8 cellular contexts compared by ENCODE assay signal in the genomic region with DNA sequence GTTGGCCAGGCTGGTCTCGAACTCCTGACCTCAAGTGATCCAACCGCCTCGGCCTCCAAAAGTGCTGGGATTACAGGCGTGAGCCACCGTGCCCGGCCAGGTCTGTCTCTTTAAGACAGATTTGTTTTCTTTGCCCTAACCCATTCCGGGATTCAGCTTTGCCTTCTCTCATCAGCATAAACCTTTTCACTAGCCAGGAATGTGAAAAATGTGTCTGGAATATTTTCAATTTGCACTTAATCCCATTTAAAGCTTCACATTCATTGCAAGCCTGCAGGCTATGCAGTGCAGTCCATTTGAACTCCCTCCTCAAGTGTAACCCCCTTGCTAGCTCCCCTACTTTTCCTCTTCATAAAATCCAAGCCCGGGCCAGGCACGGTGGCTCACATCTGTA. TPM values are rescaled to one million over a fixed set of nuclear protein-coding genes. Genes with fewer than 3 reads are reported as not detected.
DNase-seq lines count a peak whose midpoint lies in the region; ATAC-seq and TF ChIP-seq lines count a peak whose summit lies in the region.

No MANE protein-coding gene starts in this region.

- no peak for TF ChIP-seq RAD21 in neural cell (conservative IDR thresholded peaks at IDR 0.05)

- H3K4me2 ChIP-seq in neural cell (ENCODE audit: low read length) = no peak overlapping the region

- peak overlapping the region; percentile 83 for H3K27ac Mint-ChIP-seq in Caco-2 (ENCODE audit: unreplicated experiment)
- H3K27ac Mint-ChIP-seq in central memory CD8-positive, alpha-beta T cell (ENCODE audit: low read depth) = peak overlapping the region; percentile 66

- ATAC-seq in central memory CD8-positive, alpha-beta T cell (replicated peaks; ENCODE audit: extremely low read depth, poor library complexity, severe bottlenecking) = no peak
- ATAC-seq in GM21367 (IDR thresholded peaks at IDR 0.05; ENCODE audit: unreplicated experiment) = no peak

- DNase-seq in Caco-2 = peak in 1 of 2 experiments; percentile 60
- DNase-seq in LHCN-M2 (ENCODE audit: low read depth) = peak; percentile 66
- DNase-seq in central memory CD8-positive, alpha-beta T cell (ENCODE audit: low spot score in 2 of 2) = no peak
- DNase-seq in CD1c-positive myeloid dendritic cell (ENCODE audit: extremely low spot score) = no peak
- DNase-seq in Ammon's horn (ENCODE audit: low spot score) = no peak
- DNase-seq in NCI-H128 (lab: John Stamatoyannopoulos, UW; ENCODE audit: unreplicated experiment) = no peak

- no peak overlapping the region for H3K27ac ChIP-seq in neural cell (ENCODE audit: low read length)

- no peak for TF ChIP-seq CTCF in Caco-2 (IDR thresholded peaks at IDR 0.05; ENCODE audit: insufficient read depth in 1 of 2, low read depth in 1 of 2, low read length in 1 of 2, severe bottlenecking in 1 of 2, unreplicated experiment in 1 of 2)
- no peak for TF ChIP-seq CTCF in neural cell (IDR thresholded peaks at IDR 0.05; ENCODE audit: poor library complexity, severe bottlenecking)

- H3K4me1 Mint-ChIP-seq in Caco-2 (ENCODE audit: low read depth, unreplicated experiment) = peaks cover 53% of the 10 kb centered on the region
- H3K4me1 Mint-ChIP-seq in central memory CD8-positive, alpha-beta T cell = peaks cover 31% of the 10 kb centered on the region

- H4K20me1 ChIP-seq in neural cell (ENCODE audit: insufficient read depth) = no peaks in the 10 kb centered on the region

- H3K79me2 ChIP-seq in neural cell (replicated peaks; ENCODE audit: insufficient read depth, low read length) = no peaks in the 10 kb centered on the region

- peaks cover 51% of the 10 kb centered on the region for H3K36me3 Mint-ChIP-seq in Caco-2 (ENCODE audit: insufficient read depth, unreplicated experiment)
- H3K36me3 Mint-ChIP-seq in central memory CD8-positive, alpha-beta T cell (ENCODE audit: insufficient read depth) = peaks cover 11% of the 10 kb centered on the region

- H3K27me3 ChIP-seq in Caco-2 (replicated peaks; ENCODE audit: control insufficient read depth, insufficient read depth, low read length) (no peaks in the 10 kb centered on the region), neural cell (ENCODE audit: insufficient read depth, low read depth, low read length) (no peaks in the 10 kb centered on the region)

- no peaks in the 10 kb centered on the region for H3K9me3 ChIP-seq in Caco-2
- H3K9me3 ChIP-seq in neural cell (ENCODE audit: low read length) = no peaks in the 10 kb centered on the region

- H3K36me3 ChIP-seq in Caco-2 (ENCODE audit: control insufficient read depth, insufficient read depth, low read length) (no peaks in the 10 kb centered on the region), neural cell (ENCODE audit: insufficient read depth, low read length) (no peaks in the 10 kb centered on the region)

- BruUV-seq in Caco-2 (replicated peaks; lab: Mats Ljungman, UMichigan) = no TSS peak

- H3F3A ChIP-seq in neural cell (ENCODE audit: insufficient read depth, low read length, poor library complexity, severe bottlenecking) = no peaks in the 10 kb centered on the region

- H3K9me3 Mint-ChIP-seq in Caco-2 (ENCODE audit: unreplicated experiment) = peaks cover 9% of the 10 kb centered on the region
- no peaks in the 10 kb centered on the region for H3K9me3 Mint-ChIP-seq in central memory CD8-positive, alpha-beta T cell

- intact Hi-C loops in Caco-2 (cut with micrococcal nuclease; ENCODE audit: unreplicated experiment) = no loop called here

- H3K4me1 ChIP-seq in Caco-2 = peaks cover 22% of the 10 kb centered on the region

- POLR2A ChIA-PET in Caco-2 (lab: Charles Lee) = interaction anchor here (0.6 to 1.1 kb wide), 4 partner anchors 9 to 1667 kb away, joined by 3 to 12 read pairs (median 5); no protein-coding TSS in a partner anchor

- no peaks in the 10 kb centered on the region for H3K27me3 Mint-ChIP-seq in Caco-2 (ENCODE audit: insufficient read depth, unreplicated experiment)
- peaks cover 17% of the 10 kb centered on the region for H3K27me3 Mint-ChIP-seq in central memory CD8-positive, alpha-beta T cell

- H2AFZ ChIP-seq in neural cell (ENCODE audit: low read depth, low read length) = no peak overlapping the region

- CTCF ChIA-PET in Caco-2 (lab: Charles Lee) = interaction anchor here (0.6 to 0.9 kb wide), 3 partner anchors 13 to 195 kb away, joined by 3 to 4 read pairs (median 3); no protein-coding TSS in a partner anchor

- no peak overlapping the region; the same call in 1 of the 2 replicates for H3K4me3 ChIP-seq in Caco-2 (ENCODE audit: low read depth, low read length)
- peak overlapping the region; percentile 85 for H3K4me3 ChIP-seq in neural cell (ENCODE audit: low read length)

- TF ChIP-seq EP300 in neural cell (conservative IDR thresholded peaks at IDR 0.05; ENCODE audit: poor library complexity, severe bottlenecking) = no peak

- H3K9ac ChIP-seq in neural cell (ENCODE audit: low read length) = no peak overlapping the region

- peak overlapping the region; percentile 89 for H3K4me3 Mint-ChIP-seq in Caco-2 (ENCODE audit: unreplicated experiment)
- H3K4me3 Mint-ChIP-seq in central memory CD8-positive, alpha-beta T cell = peak overlapping the region; percentile 91

- H3K9me2 ChIP-seq in neural cell (ENCODE audit: insufficient read depth, low read length) = no peaks in the 10 kb centered on the region

TF ChIP-seq in neural cell, 6 proteins besides CTCF, POLR2A, EP300 and RAD21:
- TF ChIP-seq, protein P1, sequence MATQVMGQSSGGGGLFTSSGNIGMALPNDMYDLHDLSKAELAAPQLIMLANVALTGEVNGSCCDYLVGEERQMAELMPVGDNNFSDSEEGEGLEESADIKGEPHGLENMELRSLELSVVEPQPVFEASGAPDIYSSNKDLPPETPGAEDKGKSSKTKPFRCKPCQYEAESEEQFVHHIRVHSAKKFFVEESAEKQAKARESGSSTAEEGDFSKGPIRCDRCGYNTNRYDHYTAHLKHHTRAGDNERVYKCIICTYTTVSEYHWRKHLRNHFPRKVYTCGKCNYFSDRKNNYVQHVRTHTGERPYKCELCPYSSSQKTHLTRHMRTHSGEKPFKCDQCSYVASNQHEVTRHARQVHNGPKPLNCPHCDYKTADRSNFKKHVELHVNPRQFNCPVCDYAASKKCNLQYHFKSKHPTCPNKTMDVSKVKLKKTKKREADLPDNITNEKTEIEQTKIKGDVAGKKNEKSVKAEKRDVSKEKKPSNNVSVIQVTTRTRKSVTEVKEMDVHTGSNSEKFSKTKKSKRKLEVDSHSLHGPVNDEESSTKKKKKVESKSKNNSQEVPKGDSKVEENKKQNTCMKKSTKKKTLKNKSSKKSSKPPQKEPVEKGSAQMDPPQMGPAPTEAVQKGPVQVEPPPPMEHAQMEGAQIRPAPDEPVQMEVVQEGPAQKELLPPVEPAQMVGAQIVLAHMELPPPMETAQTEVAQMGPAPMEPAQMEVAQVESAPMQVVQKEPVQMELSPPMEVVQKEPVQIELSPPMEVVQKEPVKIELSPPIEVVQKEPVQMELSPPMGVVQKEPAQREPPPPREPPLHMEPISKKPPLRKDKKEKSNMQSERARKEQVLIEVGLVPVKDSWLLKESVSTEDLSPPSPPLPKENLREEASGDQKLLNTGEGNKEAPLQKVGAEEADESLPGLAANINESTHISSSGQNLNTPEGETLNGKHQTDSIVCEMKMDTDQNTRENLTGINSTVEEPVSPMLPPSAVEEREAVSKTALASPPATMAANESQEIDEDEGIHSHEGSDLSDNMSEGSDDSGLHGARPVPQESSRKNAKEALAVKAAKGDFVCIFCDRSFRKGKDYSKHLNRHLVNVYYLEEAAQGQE (IDR thresholded peaks at IDR 0.05; ENCODE audit: borderline replicate concordance) = no peak
- TF ChIP-seq MXI1 (conservative IDR thresholded peaks at IDR 0.05; ENCODE audit: poor library complexity, severe bottlenecking) (no peak), SMC3 (conservative IDR thresholded peaks at IDR 0.05; ENCODE audit: poor library complexity) (no peak), TAF1 (IDR thresholded peaks at IDR 0.05; ENCODE audit: low read depth) (no peak)

RNA-seq across cellular contexts. Expression of a gene that starts 0.9 kb away (rescaled TPM):
- total RNA-seq in Caco-2 (2022) (86.5 and 91.7 TPM in 2 replicates), LHCN-M2 (2014; rRNA removed) (62.9 and 76.3 TPM in 2 replicates)
- 94.8 TPM for polyA plus RNA-seq in LHCN-M2 (2012)
- polyA plus RNA-seq in neural cell = 181 and 189 TPM in 2 replicates
- 44.5 and 46.3 TPM in 2 replicates for polyA minus RNA-seq in neural cell

RNA-seq across cellular contexts. Expression of a gene that starts 29.7 kb away (rescaled TPM):
- 1.8 and 2.8 TPM in 2 replicates for total RNA-seq in Caco-2 (2022)
- total RNA-seq in LHCN-M2 (2014; rRNA removed) = 1.0 and 1.9 TPM in 2 replicates
- 9.4 TPM for polyA plus RNA-seq in LHCN-M2 (2012)
- 0.38 TPM in 1 of 2 replicates, not detected in the other for polyA plus RNA-seq in neural cell
- polyA minus RNA-seq in neural cell = not detected in 2 replicates
